In genomic region chr1:87678221-87678715, GRCh38 we compare ENCODE assay signal across 23 cellular contexts.
"Had no signal": no experiment of that assay in that cellular context is flagged by ENCODE, and none has a peak within 500 bp of the region (broad histone marks: within the 10 kb centered on the region; RNA-seq: fewer than 3 reads in every experiment).

No MANE protein-coding gene starts in this region.

- FAIRE-seq: kidney, pancreas, small intestine had no signal

- DNase-seq: activated CD4-positive, alpha-beta T cell treated with anti-CD3 and anti-CD28 coated beads for 36 hours; activated CD4-positive, CD25-positive, alpha-beta regulatory T cell; activated CD8-positive, alpha-beta memory T cell treated with anti-CD3 and anti-CD28 coated beads, Interleukin-2, amount 10 ng/mL, durations not matched to agents 7 days and 5 days; activated CD8-positive, alpha-beta T cell treated with anti-CD3 and anti-CD28 coated beads, Interleukin-2, amount 10 ng/mL, durations not matched to agents 7 days and 5 days; activated T-cell treated with anti-CD3 and anti-CD28 coated beads, Interleukin-2, amount 50 U/mL, for 48 hours; body of pancreas; cerebellar nuclear complex; colonic mucosa; effector memory CD4-positive, alpha-beta T cell; foreskin fibroblast; heart left ventricle; hypothalamus; immature natural killer cell; kidney; lower lobe of right lung; mesenchymal stem cell; naive thymus-derived CD8-positive, alpha-beta T cell; nucleus accumbens; pancreas; sigmoid colon; small intestine; stimulated activated naive CD4-positive, alpha-beta T cell; transverse colon had no signal
